In the genomic region with DNA sequence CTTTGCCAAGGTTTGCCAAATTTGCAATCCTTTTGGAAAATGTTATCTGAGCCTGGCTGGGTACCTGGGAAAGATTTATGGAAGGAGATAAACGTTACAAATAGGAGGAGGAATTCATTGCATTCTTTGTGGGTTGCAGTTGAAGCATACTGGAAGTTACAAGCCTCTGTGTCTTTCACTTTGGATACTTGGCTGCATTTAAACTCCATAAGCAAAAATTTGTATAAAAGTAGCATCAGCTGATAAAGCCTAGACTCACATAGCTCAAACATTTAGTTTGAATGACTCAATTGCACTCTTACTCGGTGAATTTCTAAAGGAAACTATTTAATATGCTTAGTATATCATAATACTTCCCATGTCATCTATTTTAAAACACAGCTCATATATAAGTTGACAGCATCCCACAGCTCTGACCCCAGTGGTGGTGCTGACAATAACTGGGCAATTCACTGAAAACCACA, we compare ENCODE assay signal across 24 cellular contexts.
A peak's percentile ranks its signal among the peaks of the same experiment; 100 is the strongest.
DNase-seq lines count a peak whose midpoint lies in the region; ATAC-seq and TF ChIP-seq lines count a peak whose summit lies in the region.
"Had no signal": no experiment of that assay in that cellular context is flagged by ENCODE, and none has a peak within 500 bp of the region (broad histone marks: within the 10 kb centered on the region; RNA-seq: fewer than 3 reads in every experiment).

No MANE protein-coding gene starts in this region.

- in situ Hi-C loops in astrocyte of the cerebellum (cut with HindIII; ENCODE audit: low sequenced_read_pairs): no loop called here

- no peak for TF ChIP-seq POLR2A in erythroblast (IDR thresholded peaks at IDR 0.05; ENCODE audit: low read length)

- DNase-seq in A172 (ENCODE audit: low spot score) (peak; percentile 78), HCEC 1CT (peak; percentile 0), astrocyte of the cerebellum (ENCODE audit: low read depth) (peak; percentile 55), kidney glomerular epithelial cell (lab: John Stamatoyannopoulos, UW) (peak; percentile 40), mesenteric fat pad (ENCODE audit: low spot score) (no peak), midbrain (lab: John Stamatoyannopoulos, UW) (no peak), erythroblast (lab: John Stamatoyannopoulos, UW) (no peak)
- DNase-seq: activated CD4-positive, alpha-beta T cell treated with anti-CD3 and anti-CD28 coated beads for 4 hours; activated naive CD4-positive, alpha-beta T cell treated with anti-CD3 and anti-CD28 coated beads for 36 hours; activated T-cell treated with anti-CD3 and anti-CD28 coated beads, Interleukin-2, amount 50 U/mL, for 72 hours; amygdala; central memory CD4-positive, alpha-beta T cell; DMS79 treated with DMSO at 0.1 percent for 48 hours; foreskin melanocyte; H7; NCI-H1092; NCI-H187; NCI-H526; nephron progenitor cell; right lobe of liver; stomach had no signal

- no peak for TF ChIP-seq CTCF in astrocyte of the cerebellum (IDR thresholded peaks at IDR 0.05; ENCODE audit: low read depth, low read length, missing control alignments)

- H3K4me3 ChIP-seq in astrocyte of the cerebellum (ENCODE audit: low read depth, low read length): no peak overlapping the region
- H3K4me3 ChIP-seq: BLaER1, right lobe of liver, stomach, tibial nerve had no signal

- no peak for ATAC-seq in HG02885 (IDR thresholded peaks at IDR 0.05; ENCODE audit: poor library complexity, unreplicated experiment)
- ATAC-seq: activated T-cell treated with anti-CD3 and anti-CD28 coated beads, Interleukin-2, amount 50 U/mL, for 72 hours; right lobe of liver had no signal

Comparison
In these comparisons a context has a peak if more than half of its experiments do, and no peak if none do; other contexts are left out.
1. DNase-seq: peak in A172 (single experiment), HCEC 1CT (single experiment), astrocyte of the cerebellum (single experiment) and kidney glomerular epithelial cell (single experiment); none in mesenteric fat pad (single experiment), midbrain (single experiment) and erythroblast (0 of 2).